18 cellular contexts compared by ENCODE assay signal in genomic region chr3:40930772-40931171, GRCh38.
A peak's percentile ranks its signal among the peaks of the same experiment; 100 is the strongest.
DNase-seq lines count a peak whose midpoint lies in the region; ATAC-seq, FAIRE-seq and TF ChIP-seq lines count a peak whose summit lies in the region.
"Had no signal": no experiment of that assay in that cellular context is flagged by ENCODE, and none has a peak within 500 bp of the region (broad histone marks: within the 10 kb centered on the region; RNA-seq: fewer than 3 reads in every experiment).

No MANE protein-coding gene starts in this region.

- TF ChIP-seq EP300 in HepG2 (IDR thresholded peaks at IDR 0.05; ENCODE audit: low read depth in 2 of 2, low read length in 2 of 2) (no peak), HepG2 (CRISPR knock-in tag; IDR thresholded peaks at IDR 0.05; ENCODE audit: borderline replicate concordance) (no peak)

- no peak for TF ChIP-seq RAD21 in HepG2 (CRISPR knock-in tag; IDR thresholded peaks at IDR 0.05)

- H3K4me3 ChIP-seq in right lobe of liver (no peak overlapping the region), HepG2 (replicated peaks in 1 of 3; ENCODE audit: insufficient read depth in 1 of 3, low read depth in 2 of 3, low read length in 3 of 3) (no peak overlapping the region), body of pancreas (no peak overlapping the region), mucosa of descending colon (no peak overlapping the region), upper lobe of right lung (no peak overlapping the region), spleen (no peak overlapping the region), GM23248 (no peak overlapping the region)
- H3K4me3 ChIP-seq: A549 had no signal

- H3K27me3 ChIP-seq in right lobe of liver (no peaks in the 10 kb centered on the region), HepG2 (ENCODE audit: control insufficient read depth in 1 of 2, insufficient read depth in 2 of 2, low read length in 2 of 2) (no peaks in the 10 kb centered on the region), body of pancreas (no peaks in the 10 kb centered on the region), upper lobe of right lung (no peaks in the 10 kb centered on the region), spleen (replicated peaks in 1 of 7) (peaks cover 0 to 8% (median 0%) of the 10 kb centered on the region in 7 donors), GM23248 (replicated peaks; ENCODE audit: insufficient read depth) (no peaks in the 10 kb centered on the region)
- H3K27me3 ChIP-seq: BE2C had no signal

- no peak overlapping the region for H3K27ac ChIP-seq in right lobe of liver
- no peak overlapping the region for H3K27ac ChIP-seq in HepG2 (ENCODE audit: extremely low read length, insufficient read depth, low read length)
- H3K27ac ChIP-seq in body of pancreas = no peak overlapping the region
- H3K27ac ChIP-seq in upper lobe of right lung = no peak overlapping the region
- H3K27ac ChIP-seq in spleen = no peak overlapping the region
- H3K27ac ChIP-seq in GM23248 = no peak overlapping the region
- H3K27ac ChIP-seq: A549, C4-2B, HL-60 had no signal

- no peaks in the 10 kb centered on the region for H3K36me3 ChIP-seq in right lobe of liver
- H3K36me3 ChIP-seq in HepG2 (replicated peaks in 1 of 2; ENCODE audit: control insufficient read depth in 1 of 2, insufficient read depth in 2 of 2, low read length in 2 of 2) = no peaks in the 10 kb centered on the region
- no peaks in the 10 kb centered on the region for H3K36me3 ChIP-seq in body of pancreas (replicated peaks in 1 of 2; ENCODE audit: insufficient read depth in 1 of 2, low read depth in 2 of 2)
- no peaks in the 10 kb centered on the region for H3K36me3 ChIP-seq in mucosa of descending colon (ENCODE audit: low read depth)
- no peaks in the 10 kb centered on the region for H3K36me3 ChIP-seq in upper lobe of right lung
- H3K36me3 ChIP-seq in spleen = no peaks in the 10 kb centered on the region
- H3K36me3 ChIP-seq in GM23248 (ENCODE audit: low read depth) = no peaks in the 10 kb centered on the region
- H3K36me3 ChIP-seq: BE2C had no signal

- POLR2A ChIA-PET in HepG2 (lab: Yijun Ruan, JAX) = no interaction called here

- no peak overlapping the region for H3K4me2 ChIP-seq in HepG2 (ENCODE audit: low read depth, low read length)
- H3K4me2 ChIP-seq in GM23248 (ENCODE audit: unreplicated experiment) = no peak overlapping the region
- H3K4me2 ChIP-seq: A549 had no signal

- DNase-seq in right lobe of liver = no peak
- DNase-seq in HepG2 (ENCODE audit: low spot score) = no peak
- DNase-seq in body of pancreas = peak; percentile 48 to 76 (median 63)
- no peak for DNase-seq in mucosa of descending colon
- no peak for DNase-seq in upper lobe of right lung
- DNase-seq in spleen = no peak
- no peak for DNase-seq in GM23248
- DNase-seq: BE2C; CD4-positive, alpha-beta memory T cell; DMS153; GF-D8; HCEC 1CT; HFFc6 had no signal

- H3K4me1 ChIP-seq in right lobe of liver (peaks cover 0 to 14% (median 0%) of the 10 kb centered on the region in 4 donors), HepG2 (ENCODE audit: insufficient read depth, low read length) (peaks cover 28% of the 10 kb centered on the region), body of pancreas (peaks cover 17% of the 10 kb centered on the region), mucosa of descending colon (ENCODE audit: low read depth) (no peaks in the 10 kb centered on the region), upper lobe of right lung (no peaks in the 10 kb centered on the region), spleen (no peaks in the 10 kb centered on the region), GM23248 (ENCODE audit: insufficient read depth) (no peaks in the 10 kb centered on the region)
- H3K4me1 ChIP-seq: A549, BE2C had no signal

- no peaks in the 10 kb centered on the region for H3K9me3 ChIP-seq in right lobe of liver
- no peaks in the 10 kb centered on the region for H3K9me3 ChIP-seq in HepG2 (ENCODE audit: low read length)
- H3K9me3 ChIP-seq in body of pancreas = no peaks in the 10 kb centered on the region
- no peaks in the 10 kb centered on the region for H3K9me3 ChIP-seq in mucosa of descending colon
- H3K9me3 ChIP-seq in upper lobe of right lung = no peaks in the 10 kb centered on the region
- peaks cover 0 to 23% (median 12%) of the 10 kb centered on the region in 8 donors for H3K9me3 ChIP-seq in spleen
- no peaks in the 10 kb centered on the region for H3K9me3 ChIP-seq in GM23248 (ENCODE audit: low read depth)
- H3K9me3 ChIP-seq: A549, BE2C had no signal

- H3F3A ChIP-seq in GM23248 (ENCODE audit: insufficient read depth) = no peaks in the 10 kb centered on the region

- no peak overlapping the region for H2AFZ ChIP-seq in HepG2 (ENCODE audit: low read length)
- H2AFZ ChIP-seq in GM23248 = no peak overlapping the region

- intact Hi-C loops in right lobe of liver (cut with DNase I) = no loop called here
- intact Hi-C loops in HepG2 (cut with micrococcal nuclease; ENCODE audit: unreplicated experiment) = loop anchor here (10.0 kb wide), 1 partner anchor 264 kb away; the partner anchor contains the start of gene CTNNB1
- intact Hi-C loops in body of pancreas (cut with DNase I) = no loop called here
- intact Hi-C loops in mucosa of descending colon (cut with DNase I, micrococcal nuclease) = no loop called here
- intact Hi-C loops in upper lobe of right lung (cut with DNase I) = no loop called here
- intact Hi-C loops in spleen (cut with DNase I; ENCODE audit: low total_unique reads) = no loop called here

- TF ChIP-seq CTCF in right lobe of liver (IDR thresholded peaks at IDR 0.05) (no peak), HepG2 (CRISPR knock-in tag; IDR thresholded peaks at IDR 0.05) (no peak), body of pancreas (IDR thresholded peaks at IDR 0.05) (no peak), mucosa of descending colon (IDR thresholded peaks at IDR 0.05) (no peak), upper lobe of right lung (IDR thresholded peaks at IDR 0.05) (no peak), spleen (IDR thresholded peaks at IDR 0.05 in 8 of 11, conservative IDR thresholded peaks at IDR 0.05 in 3 of 11) (no peak)

- FAIRE-seq in HepG2 (lab: Jason Lieb, UNC) = no peak
- FAIRE-seq: A549, D721Med had no signal

- BruUV-seq in HepG2 (replicated peaks; lab: Mats Ljungman, UMichigan) = no TSS peak

- H3K9me2 ChIP-seq in GM23248 (ENCODE audit: insufficient read depth) = no peaks in the 10 kb centered on the region

- CTCF ChIA-PET in HepG2 (lab: Yijun Ruan, JAX; ENCODE audit: low intra/inter-chr PET ratio, low total read pairs) = no interaction called here

- in situ Hi-C loops in HepG2 (cut with HindIII; ENCODE audit: extremely low pct_ligation_motif_present, low pct_unique_long_range_greater_than_20kb) = no loop called here
- in situ Hi-C loops in GM23248 (cut with MboI) = no loop called here

- H3K9ac ChIP-seq in HepG2 (ENCODE audit: insufficient read depth, low read depth, low read length) (no peak overlapping the region), GM23248 (no peak overlapping the region)

- TF ChIP-seq POLR2A in right lobe of liver (IDR thresholded peaks at IDR 0.05) (no peak), HepG2 (IDR thresholded peaks at IDR 0.05; ENCODE audit: insufficient read depth in 1 of 2, low read depth in 2 of 2, low read length in 2 of 2) (no peak), body of pancreas (IDR thresholded peaks at IDR 0.05) (no peak), spleen (IDR thresholded peaks at IDR 0.05) (no peak)

- no peaks in the 10 kb centered on the region for H3K79me2 ChIP-seq in HepG2 (ENCODE audit: insufficient read depth, low read length)
- no peaks in the 10 kb centered on the region for H3K79me2 ChIP-seq in GM23248 (ENCODE audit: insufficient read depth)

- ATAC-seq in right lobe of liver = peak; percentile 32 to 70 (median 62)
- no peak for ATAC-seq in HepG2
- peak; percentile 47 for ATAC-seq in body of pancreas
- ATAC-seq in mucosa of descending colon = peak; percentile 30
- ATAC-seq in upper lobe of right lung = peak; percentile 29
- no peak for ATAC-seq in HG02938 (IDR thresholded peaks at IDR 0.05; ENCODE audit: unreplicated experiment)

- no peaks in the 10 kb centered on the region for H4K20me1 ChIP-seq in HepG2 (ENCODE audit: insufficient read depth, low read length)
- H4K20me1 ChIP-seq in GM23248 (ENCODE audit: insufficient read depth) = no peaks in the 10 kb centered on the region

TF ChIP-seq in HepG2, 621 proteins besides CTCF, POLR2A, EP300 and RAD21:
- TF ChIP-seq MAFK (conservative IDR thresholded peaks at IDR 0.05 in 1 of 2, IDR thresholded peaks at IDR 0.05 in 1 of 2; ENCODE audit: low read length in 2 of 2) = peak in 1 of 2 experiments; percentile 51; a peak in 1 of 4 replicates
- TF ChIP-seq NONO (IDR thresholded peaks at IDR 0.05) = no peak
- TF ChIP-seq NONO (CRISPR knock-in tag; conservative IDR thresholded peaks at IDR 0.05) = no peak

Comparison
In these comparisons a context has a peak if more than half of its experiments do, and no peak if none do; other contexts are left out.
1. ATAC-seq: peak in right lobe of liver (4 of 4), body of pancreas (single experiment), mucosa of descending colon (single experiment) and upper lobe of right lung (single experiment); none in HepG2 (single experiment) and HG02938 (single experiment).
2. DNase-seq: peak in body of pancreas (4 of 4); none in right lobe of liver (0 of 3), HepG2 (single experiment), mucosa of descending colon (0 of 3), upper lobe of right lung (single experiment), spleen (single experiment) and GM23248 (single experiment).